1 cellular context compared by ENCODE assay signal in genomic region chr17:1736348-1737281, GRCh38.
TF ChIP-seq lines count a peak whose summit lies in the region.

No MANE protein-coding gene starts in this region.

TF ChIP-seq in K562, 482 proteins besides CTCF, POLR2A, EP300 and RAD21 (continued from another document):
- no peak for TF ChIP-seq MGA (IDR thresholded peaks at IDR 0.05)
- 0 out of 2 replicates have a peak, but pooled peaks have one; percentile 36 for TF ChIP-seq MTA3 (IDR thresholded peaks at IDR 0.05; ENCODE audit: borderline replicate concordance)
- TF ChIP-seq L3MBTL2 (IDR thresholded peaks at IDR 0.05): peak; percentile 43; the same call in 1 of the 2 replicates
- peak; percentile 55; the same call in 1 of the 2 replicates for TF ChIP-seq ZFX (CRISPR knock-in tag; IDR thresholded peaks at IDR 0.05)
- TF ChIP-seq GTF2E2 (tag; IDR thresholded peaks at IDR 0.05): no peak
- peak; percentile 49 for TF ChIP-seq BHLHE40 (IDR thresholded peaks at IDR 0.05; ENCODE audit: low read length)
- 0 out of 2 replicates have a peak, but pooled peaks have one; percentile 44 for TF ChIP-seq ZNF263 (CRISPR knock-in tag; IDR thresholded peaks at IDR 0.05; ENCODE audit: borderline replicate concordance)
- TF ChIP-seq POLR2G (IDR thresholded peaks at IDR 0.05; ENCODE audit: low read depth, low read length): no peak
- TF ChIP-seq NELFE (IDR thresholded peaks at IDR 0.05; ENCODE audit: insufficient read depth, insufficient read length): no peak
- TF ChIP-seq MAZ (CRISPR knock-in tag; conservative IDR thresholded peaks at IDR 0.05 in 1 of 2, IDR thresholded peaks at IDR 0.05 in 1 of 2): peak; percentile 67 to 76
- 0 out of 2 replicates have a peak, but pooled peaks have one; percentile 21 for TF ChIP-seq MYC (IDR thresholded peaks at IDR 0.05; ENCODE audit: low read depth, low read length)
- no peak for TF ChIP-seq MYC (CRISPR knock-in tag; IDR thresholded peaks at IDR 0.05; ENCODE audit: borderline replicate concordance, low read depth)
- TF ChIP-seq SMARCA4 (IDR thresholded peaks at IDR 0.05): 0 out of 2 replicates have a peak, but pooled peaks have one; percentile 32
- TF ChIP-seq ZNF766 (CRISPR knock-in tag; conservative IDR thresholded peaks at IDR 0.05): 0 out of 2 replicates have a peak, but pooled peaks have one; percentile 38
- peak; percentile 53 for TF ChIP-seq ARID1B (IDR thresholded peaks at IDR 0.05)
- peak; percentile 57; the same call in 1 of the 2 replicates for TF ChIP-seq ZNF592 (IDR thresholded peaks at IDR 0.05)
- 0 out of 2 replicates have a peak, but pooled peaks have one; percentile 40 for TF ChIP-seq GATAD2A (IDR thresholded peaks at IDR 0.05)
- TF ChIP-seq CREM (IDR thresholded peaks at IDR 0.05; ENCODE audit: low read depth): peak; percentile 4; the same call in 1 of the 2 replicates
- TF ChIP-seq ZNF830 (CRISPR knock-in tag; IDR thresholded peaks at IDR 0.05): no peak
- TF ChIP-seq SLC30A9 (CRISPR knock-in tag; IDR thresholded peaks at IDR 0.05): no peak
- no peak for TF ChIP-seq NFIX (CRISPR knock-in tag; IDR thresholded peaks at IDR 0.05; ENCODE audit: low read depth)
- TF ChIP-seq MNT (conservative IDR thresholded peaks at IDR 0.05): peak in 1 of 2 experiments; percentile 56; a peak in 2 of 4 replicates
- no peak for TF ChIP-seq TRIM28 (IDR thresholded peaks at IDR 0.05)
- no peak for TF ChIP-seq SMARCC2 (IDR thresholded peaks at IDR 0.05; ENCODE audit: low read depth)
- TF ChIP-seq SOX6 (IDR thresholded peaks at IDR 0.05): 0 out of 2 replicates have a peak, but pooled peaks have one; percentile 30
- 0 out of 2 replicates have a peak, but pooled peaks have one; percentile 7 for TF ChIP-seq CXXC5 (CRISPR knock-in tag; IDR thresholded peaks at IDR 0.05)
- TF ChIP-seq RNF2 (IDR thresholded peaks at IDR 0.05): peak; percentile 67
- peak; percentile 41 for TF ChIP-seq MEIS2 (IDR thresholded peaks at IDR 0.05; ENCODE audit: partially characterized antibody)
- TF ChIP-seq LEF1 (IDR thresholded peaks at IDR 0.05): peak; percentile 76
- TF ChIP-seq KAT8 (IDR thresholded peaks at IDR 0.05; ENCODE audit: low read depth): no peak
- no peak for TF ChIP-seq NFATC3 (IDR thresholded peaks at IDR 0.05)
- TF ChIP-seq TFAP4 (CRISPR knock-in tag; IDR thresholded peaks at IDR 0.05; ENCODE audit: borderline replicate concordance): peak; percentile 96
- TF ChIP-seq PHF20 (IDR thresholded peaks at IDR 0.05; ENCODE audit: partially characterized antibody): no peak
- 0 out of 2 replicates have a peak, but pooled peaks have one; percentile 21 for TF ChIP-seq ZBTB7A (IDR thresholded peaks at IDR 0.05; ENCODE audit: borderline replicate concordance, control insufficient read depth, low read depth, low read length)
- no peak for TF ChIP-seq RBFOX2 (IDR thresholded peaks at IDR 0.05; ENCODE audit: low read depth, low read length)
TF ChIP-seq in K562: peak in this region for 52.
